12 cellular contexts compared by ENCODE assay signal in genomic region chr12:127811988-127812387, GRCh38.
DNase-seq lines count a peak whose midpoint lies in the region; ATAC-seq, FAIRE-seq and TF ChIP-seq lines count a peak whose summit lies in the region.
"Had no signal": no experiment of that assay in that cellular context is flagged by ENCODE, and none has a peak within 500 bp of the region (broad histone marks: within the 10 kb centered on the region; RNA-seq: fewer than 3 reads in every experiment).

No MANE protein-coding gene starts in this region.

- ATAC-seq in esophagus mucosa (no peak), GM21390 (IDR thresholded peaks at IDR 0.05; ENCODE audit: unreplicated experiment) (no peak), GM21367 (IDR thresholded peaks at IDR 0.05; ENCODE audit: unreplicated experiment) (no peak)
- ATAC-seq: HCT116; stimulated activated naive CD8-positive, alpha-beta T cell treated with anti-CD3 and anti-CD28 coated beads, Interleukin-15, amount 100 ng/mL, for 72 hours had no signal

- peak overlapping the region; percentile 96 for H3K27ac ChIP-seq in astrocyte (ENCODE audit: low read depth, low read length)
- no peak overlapping the region for H3K27ac ChIP-seq in coronary artery

- H3K4me2 ChIP-seq in astrocyte (ENCODE audit: low read length) (peak overlapping the region; percentile 31), skeletal muscle satellite cell (ENCODE audit: low read length) (no peak overlapping the region)

- DNase-seq in H7 (peak; percentile 18), astrocyte (ENCODE audit: low read depth) (peak; percentile 99), hepatic stellate cell (ENCODE audit: low spot score) (peak; percentile 14), coronary artery (ENCODE audit: low spot score) (no peak)
- DNase-seq: stimulated activated CD4-positive, alpha-beta T cell treated with anti-CD3 and anti-CD28 coated beads, Interleukin-1b, Interleukin-23, amount 100 ng/mL, for 48 hours; stimulated activated naive CD8-positive, alpha-beta T cell treated with anti-CD3 and anti-CD28 coated beads, Interleukin-15, amount 100 ng/mL, for 72 hours had no signal

- H3K9me3 Mint-ChIP-seq in astrocyte (ENCODE audit: unreplicated experiment), result peaks cover 5% of the 10 kb centered on the region

- no peak overlapping the region for H3K27ac Mint-ChIP-seq in astrocyte (ENCODE audit: unreplicated experiment)
- H3K27ac Mint-ChIP-seq: stimulated activated naive CD8-positive, alpha-beta T cell treated with anti-CD3 and anti-CD28 coated beads, Interleukin-15, amount 100 ng/mL, for 72 hours had no signal

- no peak overlapping the region for H3K4me3 Mint-ChIP-seq in astrocyte (ENCODE audit: unreplicated experiment)
- H3K4me3 Mint-ChIP-seq: stimulated activated naive CD8-positive, alpha-beta T cell treated with anti-CD3 and anti-CD28 coated beads, Interleukin-15, amount 100 ng/mL, for 72 hours had no signal

- no peaks in the 10 kb centered on the region for H3K9me3 ChIP-seq in astrocyte (ENCODE audit: insufficient read depth, low read depth, low read length)
- no peaks in the 10 kb centered on the region for H3K9me3 ChIP-seq in skeletal muscle satellite cell (replicated peaks; ENCODE audit: low read length)

- H3K4me3 ChIP-seq in H7 (ENCODE audit: insufficient read depth, low read depth, low read length), result no peak overlapping the region
- H3K4me3 ChIP-seq in astrocyte (ENCODE audit: insufficient read depth, low read depth, low read length), result no peak overlapping the region
- no peak overlapping the region for H3K4me3 ChIP-seq in skeletal muscle satellite cell (ENCODE audit: low read length)
- no peak overlapping the region for H3K4me3 ChIP-seq in coronary artery

- H3K4me1 Mint-ChIP-seq in astrocyte (ENCODE audit: low read depth, unreplicated experiment), result no peaks in the 10 kb centered on the region
- H3K4me1 Mint-ChIP-seq: stimulated activated naive CD8-positive, alpha-beta T cell treated with anti-CD3 and anti-CD28 coated beads, Interleukin-15, amount 100 ng/mL, for 72 hours had no signal

- H3K27me3 ChIP-seq in H7 (ENCODE audit: control insufficient read depth, insufficient read depth, low read length), result no peaks in the 10 kb centered on the region
- no peaks in the 10 kb centered on the region for H3K27me3 ChIP-seq in astrocyte (ENCODE audit: insufficient read depth, low read length)
- no peaks in the 10 kb centered on the region for H3K27me3 ChIP-seq in skeletal muscle satellite cell (ENCODE audit: control insufficient read depth, insufficient read depth, low read length)

- no peak for TF ChIP-seq CTCF in astrocyte (IDR thresholded peaks at IDR 0.05; ENCODE audit: insufficient read depth, low read depth, low read length)
- TF ChIP-seq CTCF in coronary artery (IDR thresholded peaks at IDR 0.05), result no peak

- H2AFZ ChIP-seq in astrocyte (ENCODE audit: low read depth, low read length), result no peak overlapping the region

- H3K27me3 Mint-ChIP-seq in astrocyte (ENCODE audit: low read depth, unreplicated experiment), result no peaks in the 10 kb centered on the region
- H3K27me3 Mint-ChIP-seq: stimulated activated naive CD8-positive, alpha-beta T cell treated with anti-CD3 and anti-CD28 coated beads, Interleukin-15, amount 100 ng/mL, for 72 hours had no signal

- FAIRE-seq in astrocyte (lab: Jason Lieb, UNC), result peak; percentile 39
- FAIRE-seq: frontal cortex had no signal

- H3K36me3 ChIP-seq in H7 (replicated peaks; ENCODE audit: control insufficient read depth, insufficient read depth, low read length) (no peaks in the 10 kb centered on the region), astrocyte (ENCODE audit: insufficient read depth, low read length) (no peaks in the 10 kb centered on the region), skeletal muscle satellite cell (ENCODE audit: insufficient read depth, low read length) (no peaks in the 10 kb centered on the region)

- peak overlapping the region; percentile 36 for H3K9ac ChIP-seq in astrocyte (ENCODE audit: low read length)
- peak overlapping the region; percentile 13 for H3K9ac ChIP-seq in skeletal muscle satellite cell (ENCODE audit: low read depth, low read length)

- H3K4me1 ChIP-seq in astrocyte (ENCODE audit: insufficient read depth, low read length), result peaks cover 37% of the 10 kb centered on the region
- H3K4me1 ChIP-seq in skeletal muscle satellite cell (ENCODE audit: control insufficient read depth, insufficient read depth, low read length), result peaks cover 32% of the 10 kb centered on the region

- no peaks in the 10 kb centered on the region for H3K36me3 Mint-ChIP-seq in astrocyte (ENCODE audit: low read depth, unreplicated experiment)

- H3K79me2 ChIP-seq in astrocyte (ENCODE audit: insufficient read depth, low read length), result no peaks in the 10 kb centered on the region

- H4K20me1 ChIP-seq in astrocyte (ENCODE audit: insufficient read depth, low read length), result no peaks in the 10 kb centered on the region
